ENCODE assay signal across 36 cellular contexts in the genomic region with DNA sequence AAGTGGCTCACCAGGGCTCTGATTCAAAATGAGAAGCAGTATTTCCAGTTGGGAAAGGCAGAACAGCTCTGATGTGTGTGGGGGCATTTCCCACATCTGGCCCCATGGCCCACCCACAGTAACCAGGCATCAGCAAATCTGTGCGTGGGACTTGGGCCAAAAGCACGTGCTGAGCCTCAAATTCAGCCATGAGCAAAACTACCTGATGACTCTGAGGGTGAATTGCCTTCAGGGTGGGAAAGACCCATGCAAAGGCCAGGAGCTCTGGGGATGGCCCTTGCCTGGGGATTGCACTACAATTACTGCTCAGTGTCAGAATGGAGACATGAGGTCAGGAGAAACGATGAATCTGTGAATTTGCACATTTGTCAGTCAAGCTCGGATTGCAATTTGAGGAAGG. TPM values are rescaled to one million over a fixed set of nuclear protein-coding genes. Genes with fewer than 3 reads are reported as not detected.
"Had no signal": no experiment of that assay in that cellular context is flagged by ENCODE, and none has a peak within 500 bp of the region (broad histone marks: within the 10 kb centered on the region; RNA-seq: fewer than 3 reads in every experiment).

No MANE protein-coding gene starts in this region.

- H3K36me3 Mint-ChIP-seq: activated naive CD4-positive, alpha-beta T cell treated with anti-CD3 and anti-CD28 coated beads, Interleukin-2, amount 10 ng/mL, durations not matched to agents 7 days and 5 days had no signal

- H3K4me3 ChIP-seq: ascending aorta, cardiac muscle cell, Peyer's patch, SJSA1 had no signal

- H3K27ac ChIP-seq: ascending aorta, cardiac muscle cell, KMS-11, Peyer's patch, SJSA1, WERI-Rb-1 had no signal

- H3K4me1 ChIP-seq: ascending aorta, Peyer's patch, SJSA1 had no signal

- H3K4me2 ChIP-seq: KMS-11 had no signal

- H3K4me3 Mint-ChIP-seq: activated CD4-positive, alpha-beta T cell treated with anti-CD3 and anti-CD28 coated beads, Interleukin-2, amount 10 ng/mL, durations not matched to agents 24 days and 14 days; activated naive CD4-positive, alpha-beta T cell treated with anti-CD3 and anti-CD28 coated beads, Interleukin-2, amount 10 ng/mL, durations not matched to agents 7 days and 5 days; activated naive CD8-positive, alpha-beta T cell; activated T-cell treated with anti-CD3 and anti-CD28 coated beads, Interleukin-2, amount 50 U/mL, for 4 hours; activated T-helper 1 cell treated with anti-CD3 and anti-CD28 coated beads, Interleukin-12 subunit alpha, Interleukin-12 subunit beta, Interleukin-2, Interleukin-4 antibody, amounts not matched to agents 30 ng/mL and 10 ng/mL and 1 ng/mL, durations not matched to agents 14 hours and 24 hours and 36 hours; central memory CD8-positive, alpha-beta T cell had no signal

- H3K9me3 Mint-ChIP-seq: activated CD4-positive, alpha-beta T cell treated with anti-CD3 and anti-CD28 coated beads, Interleukin-2, amount 10 ng/mL, durations not matched to agents 24 days and 14 days; activated naive CD4-positive, alpha-beta T cell treated with anti-CD3 and anti-CD28 coated beads, Interleukin-2, amount 10 ng/mL, durations not matched to agents 7 days and 5 days; activated T-cell treated with anti-CD3 and anti-CD28 coated beads, Interleukin-2, amount 50 U/mL, for 4 hours; activated T-helper 1 cell treated with anti-CD3 and anti-CD28 coated beads, Interleukin-12 subunit alpha, Interleukin-12 subunit beta, Interleukin-2, Interleukin-4 antibody, amounts not matched to agents 30 ng/mL and 10 ng/mL and 1 ng/mL, durations not matched to agents 14 hours and 24 hours and 36 hours; central memory CD8-positive, alpha-beta T cell had no signal

- H3K27me3 ChIP-seq: ascending aorta, Peyer's patch, SJSA1 had no signal

- H3K9ac ChIP-seq: KMS-11 had no signal

- H3K4me1 Mint-ChIP-seq: activated naive CD4-positive, alpha-beta T cell treated with anti-CD3 and anti-CD28 coated beads, Interleukin-2, amount 10 ng/mL, durations not matched to agents 7 days and 5 days; central memory CD8-positive, alpha-beta T cell had no signal

- H3K9me3 ChIP-seq: ascending aorta, Peyer's patch, SJSA1 had no signal

- H3K36me3 ChIP-seq: ascending aorta, cardiac muscle cell, Peyer's patch, SJSA1, WERI-Rb-1 had no signal

- H3K27ac Mint-ChIP-seq: activated CD4-positive, alpha-beta T cell treated with anti-CD3 and anti-CD28 coated beads, Interleukin-2, amount 10 ng/mL, durations not matched to agents 24 days and 14 days; activated naive CD4-positive, alpha-beta T cell treated with anti-CD3 and anti-CD28 coated beads, Interleukin-2, amount 10 ng/mL, durations not matched to agents 7 days and 5 days; activated naive CD8-positive, alpha-beta T cell; activated T-helper 1 cell treated with anti-CD3 and anti-CD28 coated beads, Interleukin-12 subunit alpha, Interleukin-12 subunit beta, Interleukin-2, Interleukin-4 antibody, amounts not matched to agents 30 ng/mL and 10 ng/mL and 1 ng/mL, durations not matched to agents 14 hours and 24 hours and 36 hours had no signal

- DNase-seq: activated CD4-positive, alpha-beta T cell treated with anti-CD3 and anti-CD28 coated beads, Interleukin-2, amount 10 ng/mL, durations not matched to agents 24 days and 14 days; activated CD4-positive, alpha-beta T cell treated with anti-CD3 and anti-CD28 coated beads, Interleukin-2, amount 50 U/mL, for 4 hours; activated CD8-positive, alpha-beta memory T cell treated with anti-CD3 and anti-CD28 coated beads, Interleukin-2, amount 50 U/mL, for 4 hours; activated effector memory CD4-positive, alpha-beta T cell treated with Interleukin-2 at 50 U/mL for 16 hours; activated naive CD4-positive, alpha-beta T cell treated with anti-CD3 and anti-CD28 coated beads, Interleukin-2, amount 10 ng/mL, durations not matched to agents 7 days and 5 days; activated T-cell treated with anti-CD3 and anti-CD28 coated beads for 4 hours; activated T-cell treated with anti-CD3 and anti-CD28 coated beads, Interleukin-2, amount 50 U/mL, for 4 hours; amygdala; NCI-H1092 treated with DMSO at 0.1 percent for 48 hours; NCI-H1417; NCI-H146; NCI-H187; NCI-H2029 treated with DMSO at 0.1 percent for 48 hours; NCI-H2107; NCI-H2171; NCI-H510A; NCI-H526; NCI-H748 treated with DMSO at 0.1 percent for 48 hours; NK-92 treated with Interleukin-12 subunit alpha and Interleukin-12 subunit beta, amount 100 ng/mL, for 24 hours; PC-3; Peyer's patch; RPMI8226; SHP77 treated with DMSO at 0.1 percent for 48 hours; SW 1271; T-helper 1 cell; T-helper 2 cell; T-helper 9 cell; WERI-Rb-1 had no signal

- ATAC-seq: activated T-cell treated with anti-CD3 and anti-CD28 coated beads, Interleukin-2, amount 50 U/mL, for 4 hours; PC-3 had no signal

RNA-seq across cellular contexts. Expression of gene TP53AIP1, which starts 20.9 kb away (rescaled TPM):
- total RNA-seq: activated CD4-positive, alpha-beta T cell treated with anti-CD3 and anti-CD28 coated beads, Interleukin-2, amount 10 ng/mL, durations not matched to agents 24 days and 14 days; activated T-cell treated with anti-CD3 and anti-CD28 coated beads, Interleukin-2, amount 50 U/mL, for 4 hours; activated T-helper 1 cell treated with anti-CD3 and anti-CD28 coated beads, Interleukin-12 subunit alpha, Interleukin-12 subunit beta, Interleukin-2, Interleukin-4 antibody, amounts not matched to agents 30 ng/mL and 10 ng/mL and 1 ng/mL, durations not matched to agents 14 hours and 24 hours and 36 hours; ascending aorta; cardiac muscle cell; LHCN-M2; SJSA1 had no signal

RNA-seq across cellular contexts. Expression of gene KCNJ5, which starts 30.6 kb away (rescaled TPM):
- total RNA-seq: activated CD4-positive, alpha-beta T cell treated with anti-CD3 and anti-CD28 coated beads, Interleukin-2, amount 10 ng/mL, durations not matched to agents 24 days and 14 days; activated T-cell treated with anti-CD3 and anti-CD28 coated beads, Interleukin-2, amount 50 U/mL, for 4 hours; activated T-helper 1 cell treated with anti-CD3 and anti-CD28 coated beads, Interleukin-12 subunit alpha, Interleukin-12 subunit beta, Interleukin-2, Interleukin-4 antibody, amounts not matched to agents 30 ng/mL and 10 ng/mL and 1 ng/mL, durations not matched to agents 14 hours and 24 hours and 36 hours; PC-3; SJSA1 had no signal

RNA-seq across cellular contexts. Expression of gene KCNJ1, which starts 54.7 kb away (rescaled TPM):
- total RNA-seq: activated CD4-positive, alpha-beta T cell treated with anti-CD3 and anti-CD28 coated beads, Interleukin-2, amount 10 ng/mL, durations not matched to agents 24 days and 14 days; activated T-cell treated with anti-CD3 and anti-CD28 coated beads, Interleukin-2, amount 50 U/mL, for 4 hours; activated T-helper 1 cell treated with anti-CD3 and anti-CD28 coated beads, Interleukin-12 subunit alpha, Interleukin-12 subunit beta, Interleukin-2, Interleukin-4 antibody, amounts not matched to agents 30 ng/mL and 10 ng/mL and 1 ng/mL, durations not matched to agents 14 hours and 24 hours and 36 hours; ascending aorta; cardiac muscle cell; LHCN-M2; PC-3; Peyer's patch; SJSA1 had no signal
- polyA plus RNA-seq: cardiac muscle cell had no signal
